1 cellular context compared by ENCODE assay signal in the genomic region with DNA sequence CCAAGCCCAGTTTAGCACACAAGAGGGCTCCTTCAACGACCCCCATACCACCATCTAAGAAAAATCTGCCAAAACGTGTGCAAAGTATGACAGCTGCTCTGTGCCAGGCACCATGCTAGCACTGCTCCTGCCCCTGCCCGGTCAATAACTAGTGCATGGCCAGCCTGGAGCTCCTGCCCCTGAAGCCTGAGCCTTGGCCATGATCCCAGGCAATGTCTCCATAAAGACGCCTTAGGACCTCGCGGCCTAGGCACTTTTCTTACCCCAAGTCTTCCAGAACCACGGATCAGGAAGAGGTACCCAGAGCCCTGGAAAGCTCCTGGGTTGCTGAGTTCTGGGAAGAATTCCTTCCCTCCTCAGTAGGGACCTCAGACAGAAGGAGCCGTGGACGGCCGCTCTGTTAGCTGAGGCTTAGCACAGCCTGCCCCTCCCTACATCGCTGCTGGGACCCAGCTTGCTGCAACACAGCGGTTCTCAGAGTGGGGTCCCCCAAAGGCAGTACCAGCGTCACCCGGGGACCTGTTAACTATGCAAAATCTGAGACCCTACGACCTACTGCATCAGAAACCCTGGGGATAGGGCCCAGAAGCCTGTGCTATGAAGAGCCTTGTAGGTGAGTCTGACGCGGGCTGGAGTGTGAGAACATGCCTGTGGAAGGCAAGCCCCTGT.
TF ChIP-seq lines count a peak whose summit lies in the region.

No MANE protein-coding gene starts in this region.

TF ChIP-seq in H1, 55 proteins besides CTCF, POLR2A, EP300 and RAD21:
- TF ChIP-seq SAP30 (IDR thresholded peaks at IDR 0.05; ENCODE audit: insufficient read depth, insufficient replicate concordance, low read length) (no peak), RFX5 (IDR thresholded peaks at IDR 0.05; ENCODE audit: borderline replicate concordance, low read depth, low read length) (no peak), CHD7 (IDR thresholded peaks at IDR 0.05; ENCODE audit: insufficient replicate concordance, low read length) (no peak), CBX5 (IDR thresholded peaks at IDR 0.05; ENCODE audit: low read depth, low read length) (no peak), SP2 (IDR thresholded peaks at IDR 0.05; ENCODE audit: low read length) (no peak), CTBP2 (IDR thresholded peaks at IDR 0.05; ENCODE audit: borderline replicate concordance, insufficient read depth, insufficient read length, low read length) (no peak), POLR2AphosphoS5 (IDR thresholded peaks at IDR 0.05; ENCODE audit: low read depth, low read length) (no peak), CBX8 (IDR thresholded peaks at IDR 0.05; ENCODE audit: borderline replicate concordance, low read depth, low read length) (no peak), TAF7 (optimal IDR thresholded peaks at IDR 0.05; ENCODE audit: borderline replicate concordance, low read depth, low read length) (no peak), POU5F1 (IDR thresholded peaks at IDR 0.05; ENCODE audit: low read depth, low read length) (no peak), SP4 (IDR thresholded peaks at IDR 0.05; ENCODE audit: low read length) (no peak), CEBPB (IDR thresholded peaks at IDR 0.05; ENCODE audit: low read depth, low read length) (no peak), KDM1A (IDR thresholded peaks at IDR 0.05; ENCODE audit: borderline replicate concordance, low read length) (no peak), ATF2 (IDR thresholded peaks at IDR 0.05; ENCODE audit: low read length) (no peak), GTF2F1 (IDR thresholded peaks at IDR 0.05; ENCODE audit: borderline replicate concordance, low read depth, low read length) (no peak)
